Comparison of ENCODE assay signal across 1 cellular context in the genomic region with DNA sequence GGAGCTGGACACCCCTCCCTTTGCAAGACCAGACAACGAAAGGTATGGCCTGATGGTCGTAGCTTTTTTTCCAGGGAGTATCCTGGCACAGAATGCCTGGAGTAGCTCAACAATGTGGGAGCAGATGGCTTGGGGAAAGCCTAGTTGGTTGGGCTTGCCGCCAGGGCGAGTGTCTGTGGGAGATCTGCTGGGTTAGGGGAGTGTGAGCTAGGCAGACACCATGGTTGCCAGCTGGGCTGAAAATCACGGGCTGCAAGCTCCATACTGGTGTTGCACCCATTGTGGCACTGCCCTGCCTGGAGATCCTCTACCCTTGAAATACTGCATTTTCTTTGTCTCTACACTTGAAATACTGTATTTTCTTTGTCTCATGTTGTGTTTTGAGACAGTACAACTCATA.
TF ChIP-seq lines count a peak whose summit lies in the region.

No MANE protein-coding gene starts in this region.

TF ChIP-seq in SK-N-SH, 30 proteins besides CTCF, POLR2A, EP300 and RAD21 (continued from another document):
- TF ChIP-seq, protein P1, sequence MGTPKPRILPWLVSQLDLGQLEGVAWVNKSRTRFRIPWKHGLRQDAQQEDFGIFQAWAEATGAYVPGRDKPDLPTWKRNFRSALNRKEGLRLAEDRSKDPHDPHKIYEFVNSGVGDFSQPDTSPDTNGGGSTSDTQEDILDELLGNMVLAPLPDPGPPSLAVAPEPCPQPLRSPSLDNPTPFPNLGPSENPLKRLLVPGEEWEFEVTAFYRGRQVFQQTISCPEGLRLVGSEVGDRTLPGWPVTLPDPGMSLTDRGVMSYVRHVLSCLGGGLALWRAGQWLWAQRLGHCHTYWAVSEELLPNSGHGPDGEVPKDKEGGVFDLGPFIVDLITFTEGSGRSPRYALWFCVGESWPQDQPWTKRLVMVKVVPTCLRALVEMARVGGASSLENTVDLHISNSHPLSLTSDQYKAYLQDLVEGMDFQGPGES (IDR thresholded peaks at IDR 0.05; ENCODE audit: low read depth, low read length) = no peak
- TF ChIP-seq FOXJ3 (CRISPR knock-in tag; IDR thresholded peaks at IDR 0.05) = no peak
- TF ChIP-seq, protein P2, sequence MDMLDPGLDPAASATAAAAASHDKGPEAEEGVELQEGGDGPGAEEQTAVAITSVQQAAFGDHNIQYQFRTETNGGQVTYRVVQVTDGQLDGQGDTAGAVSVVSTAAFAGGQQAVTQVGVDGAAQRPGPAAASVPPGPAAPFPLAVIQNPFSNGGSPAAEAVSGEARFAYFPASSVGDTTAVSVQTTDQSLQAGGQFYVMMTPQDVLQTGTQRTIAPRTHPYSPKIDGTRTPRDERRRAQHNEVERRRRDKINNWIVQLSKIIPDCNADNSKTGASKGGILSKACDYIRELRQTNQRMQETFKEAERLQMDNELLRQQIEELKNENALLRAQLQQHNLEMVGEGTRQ (IDR thresholded peaks at IDR 0.05; ENCODE audit: borderline replicate concordance, low read depth, low read length) = no peak
- TF ChIP-seq SIN3A (IDR thresholded peaks at IDR 0.05; ENCODE audit: borderline replicate concordance, low read depth, low read length) = no peak
- no peak for TF ChIP-seq ELF1 (IDR thresholded peaks at IDR 0.05)
TF ChIP-seq in SK-N-SH: peak in this region for 0.
